Comparison of ENCODE assay signal across 1 cellular context in the genomic region with DNA sequence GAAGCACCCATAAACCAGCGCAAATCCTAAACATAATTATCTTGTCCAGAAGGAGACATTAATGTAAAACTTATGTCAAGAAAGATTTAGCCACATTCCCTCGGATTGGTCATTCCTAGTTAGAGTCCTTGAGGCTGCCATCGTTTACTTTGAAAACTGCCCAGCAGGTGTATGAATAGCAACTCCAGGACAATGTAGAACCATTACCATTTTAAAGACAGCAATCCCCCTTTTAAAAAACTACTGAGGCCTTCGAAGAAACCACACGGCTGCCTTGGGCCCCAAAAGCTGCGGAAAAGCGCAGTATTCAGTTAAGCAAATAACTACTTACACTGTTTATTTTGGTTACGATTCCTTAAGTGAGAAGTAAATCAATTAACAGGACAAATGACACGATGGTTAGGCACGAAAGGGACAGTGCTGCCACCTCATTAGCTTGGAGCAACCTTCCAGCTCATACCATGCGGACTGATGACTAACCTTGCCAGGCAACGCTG.
TF ChIP-seq lines count a peak whose summit lies in the region.

No MANE protein-coding gene starts in this region.

TF ChIP-seq in HEK293, 187 proteins besides CTCF, POLR2A, EP300 and RAD21 (continued from another document):
- TF ChIP-seq, protein P1, sequence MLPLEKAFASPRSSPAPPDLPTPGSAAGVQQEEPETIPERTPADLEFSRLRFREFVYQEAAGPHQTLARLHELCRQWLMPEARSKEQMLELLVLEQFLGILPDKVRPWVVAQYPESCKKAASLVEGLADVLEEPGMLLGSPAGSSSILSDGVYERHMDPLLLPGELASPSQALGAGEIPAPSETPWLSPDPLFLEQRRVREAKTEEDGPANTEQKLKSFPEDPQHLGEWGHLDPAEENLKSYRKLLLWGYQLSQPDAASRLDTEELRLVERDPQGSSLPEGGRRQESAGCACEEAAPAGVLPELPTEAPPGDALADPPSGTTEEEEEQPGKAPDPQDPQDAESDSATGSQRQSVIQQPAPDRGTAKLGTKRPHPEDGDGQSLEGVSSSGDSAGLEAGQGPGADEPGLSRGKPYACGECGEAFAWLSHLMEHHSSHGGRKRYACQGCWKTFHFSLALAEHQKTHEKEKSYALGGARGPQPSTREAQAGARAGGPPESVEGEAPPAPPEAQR (tag by site-specific recombination; IDR thresholded peaks at IDR 0.05), result no peak
- TF ChIP-seq, protein P2, sequence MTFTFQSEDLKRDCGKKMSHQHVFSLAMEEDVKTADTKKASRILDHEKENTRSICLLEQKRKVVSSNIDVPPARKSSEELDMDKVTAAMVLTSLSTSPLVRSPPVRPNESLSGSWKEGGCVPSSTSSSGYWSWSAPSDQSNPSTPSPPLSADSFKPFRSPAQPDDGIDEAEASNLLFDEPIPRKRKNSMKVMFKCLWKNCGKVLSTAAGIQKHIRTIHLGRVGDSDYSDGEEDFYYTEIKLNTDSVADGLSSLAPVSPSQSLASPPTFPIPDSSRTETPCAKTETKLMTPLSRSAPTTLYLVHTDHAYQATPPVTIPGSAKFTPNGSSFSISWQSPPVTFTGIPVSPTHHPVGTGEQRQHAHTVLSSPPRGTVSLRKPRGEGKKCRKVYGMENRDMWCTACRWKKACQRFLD (tag by site-specific recombination; IDR thresholded peaks at IDR 0.05), result no peak
- TF ChIP-seq, protein P3, sequence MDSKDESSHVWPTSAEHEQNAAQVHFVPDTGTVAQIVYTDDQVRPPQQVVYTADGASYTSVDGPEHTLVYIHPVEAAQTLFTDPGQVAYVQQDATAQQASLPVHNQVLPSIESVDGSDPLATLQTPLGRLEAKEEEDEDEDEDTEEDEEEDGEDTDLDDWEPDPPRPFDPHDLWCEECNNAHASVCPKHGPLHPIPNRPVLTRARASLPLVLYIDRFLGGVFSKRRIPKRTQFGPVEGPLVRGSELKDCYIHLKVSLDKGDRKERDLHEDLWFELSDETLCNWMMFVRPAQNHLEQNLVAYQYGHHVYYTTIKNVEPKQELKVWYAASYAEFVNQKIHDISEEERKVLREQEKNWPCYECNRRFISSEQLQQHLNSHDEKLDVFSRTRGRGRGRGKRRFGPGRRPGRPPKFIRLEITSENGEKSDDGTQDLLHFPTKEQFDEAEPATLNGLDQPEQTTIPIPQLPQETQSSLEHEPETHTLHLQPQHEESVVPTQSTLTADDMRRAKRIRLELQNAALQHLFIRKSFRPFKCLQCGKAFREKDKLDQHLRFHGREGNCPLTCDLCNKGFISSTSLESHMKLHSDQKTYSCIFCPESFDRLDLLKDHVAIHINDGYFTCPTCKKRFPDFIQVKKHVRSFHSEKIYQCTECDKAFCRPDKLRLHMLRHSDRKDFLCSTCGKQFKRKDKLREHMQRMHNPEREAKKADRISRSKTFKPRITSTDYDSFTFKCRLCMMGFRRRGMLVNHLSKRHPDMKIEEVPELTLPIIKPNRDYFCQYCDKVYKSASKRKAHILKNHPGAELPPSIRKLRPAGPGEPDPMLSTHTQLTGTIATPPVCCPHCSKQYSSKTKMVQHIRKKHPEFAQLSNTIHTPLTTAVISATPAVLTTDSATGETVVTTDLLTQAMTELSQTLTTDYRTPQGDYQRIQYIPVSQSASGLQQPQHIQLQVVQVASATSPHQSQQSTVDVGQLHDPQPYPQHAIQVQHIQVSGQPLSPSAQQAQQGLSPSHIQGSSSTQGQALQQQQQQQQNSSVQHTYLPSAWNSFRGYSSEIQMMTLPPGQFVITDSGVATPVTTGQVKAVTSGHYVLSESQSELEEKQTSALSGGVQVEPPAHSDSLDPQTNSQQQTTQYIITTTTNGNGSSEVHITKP (tag by site-specific recombination; IDR thresholded peaks at IDR 0.05), result no peak
- TF ChIP-seq KLF1 (tag by site-specific recombination; IDR thresholded peaks at IDR 0.05) (no peak), ZNF112 (tag by site-specific recombination; IDR thresholded peaks at IDR 0.05) (no peak), ZNF311 (tag by site-specific recombination; IDR thresholded peaks at IDR 0.05; ENCODE audit: borderline replicate concordance) (no peak), ZEB2 (tag by site-specific recombination; IDR thresholded peaks at IDR 0.05) (no peak), ZNF404 (tag by site-specific recombination; IDR thresholded peaks at IDR 0.05) (no peak), HOXC10 (CRISPR knock-in tag; IDR thresholded peaks at IDR 0.05) (no peak), ZNF561 (tag by site-specific recombination; IDR thresholded peaks at IDR 0.05; ENCODE audit: borderline replicate concordance) (no peak), ZNF777 (tag by site-specific recombination; IDR thresholded peaks at IDR 0.05; ENCODE audit: borderline replicate concordance) (no peak), ZNF19 (tag by site-specific recombination; IDR thresholded peaks at IDR 0.05; ENCODE audit: low read depth) (no peak), ZNF391 (tag by site-specific recombination; IDR thresholded peaks at IDR 0.05; ENCODE audit: borderline replicate concordance, low read depth) (no peak), ZNF335 (tag by site-specific recombination; conservative IDR thresholded peaks at IDR 0.05) (peak; percentile 80), ZNF830 (tag by site-specific recombination; IDR thresholded peaks at IDR 0.05; ENCODE audit: low read depth) (no peak), WT1 (tag by site-specific recombination; IDR thresholded peaks at IDR 0.05) (peak; percentile 50; the same call in 1 of the 2 replicates), ZNF2 (tag by site-specific recombination; IDR thresholded peaks at IDR 0.05) (no peak), ZBTB21 (tag by site-specific recombination; IDR thresholded peaks at IDR 0.05) (no peak), ZSCAN23 (tag by site-specific recombination; IDR thresholded peaks at IDR 0.05) (no peak), ZNF274 (IDR thresholded peaks at IDR 0.05; ENCODE audit: low read length) (no peak), ZNF274 (tag by site-specific recombination; IDR thresholded peaks at IDR 0.05; ENCODE audit: borderline replicate concordance) (no peak), ZFP37 (tag by site-specific recombination; IDR thresholded peaks at IDR 0.05) (no peak), ZNF221 (tag by site-specific recombination; IDR thresholded peaks at IDR 0.05; ENCODE audit: borderline replicate concordance) (no peak), ZNF341 (tag by site-specific recombination; IDR thresholded peaks at IDR 0.05; ENCODE audit: low read depth) (no peak), GLI4 (tag by site-specific recombination; IDR thresholded peaks at IDR 0.05) (no peak), OSR2 (tag by site-specific recombination; IDR thresholded peaks at IDR 0.05) (peak; percentile 33; the same call in 1 of the 2 replicates), SALL2 (tag by site-specific recombination; IDR thresholded peaks at IDR 0.05; ENCODE audit: borderline replicate concordance) (no peak), ZNF292 (tag by site-specific recombination; IDR thresholded peaks at IDR 0.05; ENCODE audit: borderline replicate concordance, low read depth) (no peak), ZNF768 (tag by site-specific recombination; IDR thresholded peaks at IDR 0.05) (no peak), ZNF530 (tag by site-specific recombination; IDR thresholded peaks at IDR 0.05; ENCODE audit: low read depth) (no peak), EGR2 (tag by site-specific recombination; IDR thresholded peaks at IDR 0.05; ENCODE audit: low read depth) (no peak), GLI2 (tag by site-specific recombination; IDR thresholded peaks at IDR 0.05; ENCODE audit: borderline replicate concordance, low read depth) (0 out of 2 replicates have a peak, but pooled peaks have one; percentile 45), ZNF555 (tag by site-specific recombination; conservative IDR thresholded peaks at IDR 0.05) (no peak), HOXA7 (CRISPR knock-in tag; IDR thresholded peaks at IDR 0.05; ENCODE audit: borderline replicate concordance) (no peak), GLIS1 (tag by site-specific recombination; IDR thresholded peaks at IDR 0.05) (no peak), ZNF366 (tag by site-specific recombination; conservative IDR thresholded peaks at IDR 0.05) (peak; percentile 54; the same call in 1 of the 2 replicates), ZNF658 (tag by site-specific recombination; IDR thresholded peaks at IDR 0.05) (no peak), ZIC2 (tag by site-specific recombination; IDR thresholded peaks at IDR 0.05) (no peak), FEZF1 (tag by site-specific recombination; IDR thresholded peaks at IDR 0.05) (peak; percentile 91), GFI1B (tag by site-specific recombination; IDR thresholded peaks at IDR 0.05) (no peak), ZNF610 (tag by site-specific recombination; IDR thresholded peaks at IDR 0.05; ENCODE audit: borderline replicate concordance) (no peak), ZNF596 (tag by site-specific recombination; IDR thresholded peaks at IDR 0.05) (no peak)
- TF ChIP-seq, protein P4, sequence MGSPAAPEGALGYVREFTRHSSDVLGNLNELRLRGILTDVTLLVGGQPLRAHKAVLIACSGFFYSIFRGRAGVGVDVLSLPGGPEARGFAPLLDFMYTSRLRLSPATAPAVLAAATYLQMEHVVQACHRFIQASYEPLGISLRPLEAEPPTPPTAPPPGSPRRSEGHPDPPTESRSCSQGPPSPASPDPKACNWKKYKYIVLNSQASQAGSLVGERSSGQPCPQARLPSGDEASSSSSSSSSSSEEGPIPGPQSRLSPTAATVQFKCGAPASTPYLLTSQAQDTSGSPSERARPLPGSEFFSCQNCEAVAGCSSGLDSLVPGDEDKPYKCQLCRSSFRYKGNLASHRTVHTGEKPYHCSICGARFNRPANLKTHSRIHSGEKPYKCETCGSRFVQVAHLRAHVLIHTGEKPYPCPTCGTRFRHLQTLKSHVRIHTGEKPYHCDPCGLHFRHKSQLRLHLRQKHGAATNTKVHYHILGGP (tag by site-specific recombination; IDR thresholded peaks at IDR 0.05), result peak; percentile 68
- TF ChIP-seq, protein P5, sequence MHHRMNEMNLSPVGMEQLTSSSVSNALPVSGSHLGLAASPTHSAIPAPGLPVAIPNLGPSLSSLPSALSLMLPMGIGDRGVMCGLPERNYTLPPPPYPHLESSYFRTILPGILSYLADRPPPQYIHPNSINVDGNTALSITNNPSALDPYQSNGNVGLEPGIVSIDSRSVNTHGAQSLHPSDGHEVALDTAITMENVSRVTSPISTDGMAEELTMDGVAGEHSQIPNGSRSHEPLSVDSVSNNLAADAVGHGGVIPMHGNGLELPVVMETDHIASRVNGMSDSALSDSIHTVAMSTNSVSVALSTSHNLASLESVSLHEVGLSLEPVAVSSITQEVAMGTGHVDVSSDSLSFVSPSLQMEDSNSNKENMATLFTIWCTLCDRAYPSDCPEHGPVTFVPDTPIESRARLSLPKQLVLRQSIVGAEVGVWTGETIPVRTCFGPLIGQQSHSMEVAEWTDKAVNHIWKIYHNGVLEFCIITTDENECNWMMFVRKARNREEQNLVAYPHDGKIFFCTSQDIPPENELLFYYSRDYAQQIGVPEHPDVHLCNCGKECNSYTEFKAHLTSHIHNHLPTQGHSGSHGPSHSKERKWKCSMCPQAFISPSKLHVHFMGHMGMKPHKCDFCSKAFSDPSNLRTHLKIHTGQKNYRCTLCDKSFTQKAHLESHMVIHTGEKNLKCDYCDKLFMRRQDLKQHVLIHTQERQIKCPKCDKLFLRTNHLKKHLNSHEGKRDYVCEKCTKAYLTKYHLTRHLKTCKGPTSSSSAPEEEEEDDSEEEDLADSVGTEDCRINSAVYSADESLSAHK (tag by site-specific recombination; IDR thresholded peaks at IDR 0.05), result no peak
- TF ChIP-seq, protein P6, sequence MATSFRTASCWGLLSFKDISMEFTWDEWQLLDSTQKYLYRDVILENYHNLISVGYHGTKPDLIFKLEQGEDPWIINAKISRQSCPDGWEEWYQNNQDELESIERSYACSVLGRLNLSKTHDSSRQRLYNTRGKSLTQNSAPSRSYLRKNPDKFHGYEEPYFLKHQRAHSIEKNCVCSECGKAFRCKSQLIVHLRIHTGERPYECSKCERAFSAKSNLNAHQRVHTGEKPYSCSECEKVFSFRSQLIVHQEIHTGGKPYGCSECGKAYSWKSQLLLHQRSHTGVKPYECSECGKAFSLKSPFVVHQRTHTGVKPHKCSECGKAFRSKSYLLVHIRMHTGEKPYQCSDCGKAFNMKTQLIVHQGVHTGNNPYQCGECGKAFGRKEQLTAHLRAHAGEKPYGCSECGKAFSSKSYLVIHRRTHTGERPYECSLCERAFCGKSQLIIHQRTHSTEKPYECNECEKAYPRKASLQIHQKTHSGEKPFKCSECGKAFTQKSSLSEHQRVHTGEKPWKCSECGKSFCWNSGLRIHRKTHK (tag by site-specific recombination; IDR thresholded peaks at IDR 0.05), result no peak
- TF ChIP-seq, protein P7, sequence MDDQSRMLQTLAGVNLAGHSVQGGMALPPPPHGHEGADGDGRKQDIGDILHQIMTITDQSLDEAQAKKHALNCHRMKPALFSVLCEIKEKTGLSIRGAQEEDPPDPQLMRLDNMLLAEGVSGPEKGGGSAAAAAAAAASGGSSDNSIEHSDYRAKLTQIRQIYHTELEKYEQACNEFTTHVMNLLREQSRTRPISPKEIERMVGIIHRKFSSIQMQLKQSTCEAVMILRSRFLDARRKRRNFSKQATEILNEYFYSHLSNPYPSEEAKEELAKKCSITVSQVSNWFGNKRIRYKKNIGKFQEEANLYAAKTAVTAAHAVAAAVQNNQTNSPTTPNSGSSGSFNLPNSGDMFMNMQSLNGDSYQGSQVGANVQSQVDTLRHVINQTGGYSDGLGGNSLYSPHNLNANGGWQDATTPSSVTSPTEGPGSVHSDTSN (CRISPR knock-in tag; IDR thresholded peaks at IDR 0.05), result no peak
